23 cellular contexts compared by ENCODE assay signal in genomic region chr6:30847971-30848441, GRCh38. TPM values are rescaled to one million over a fixed set of nuclear protein-coding genes. Genes with fewer than 3 reads are reported as not detected.
DNase-seq lines count a peak whose midpoint lies in the region; ATAC-seq, FAIRE-seq and TF ChIP-seq lines count a peak whose summit lies in the region.
"Had no signal": no experiment of that assay in that cellular context is flagged by ENCODE, and none has a peak within 500 bp of the region (broad histone marks: within the 10 kb centered on the region; RNA-seq: fewer than 3 reads in every experiment).

No MANE protein-coding gene starts in this region.

- H3K9me3 ChIP-seq in HUES6 (ENCODE audit: control insufficient read depth, insufficient read depth, low read depth, low read length) (peaks cover 36% of the 10 kb centered on the region), keratinocyte (ENCODE audit: control insufficient read depth, low read depth, low read length) (peaks cover 2% of the 10 kb centered on the region), thyroid gland (no peaks in the 10 kb centered on the region)
- H3K9me3 ChIP-seq: uterus had no signal

- intact Hi-C loops in thyroid gland (cut with DNase I) = no loop called here

- H4K20me1 ChIP-seq in keratinocyte (ENCODE audit: control insufficient read depth, extremely low read depth, insufficient read depth, low read length) = no peaks in the 10 kb centered on the region

- H3K27me3 ChIP-seq in HUES6 (ENCODE audit: control insufficient read depth, insufficient read depth, low read length) = no peaks in the 10 kb centered on the region
- H3K27me3 ChIP-seq in keratinocyte (ENCODE audit: control insufficient read depth, extremely low read depth, insufficient read depth, low read length) = no peaks in the 10 kb centered on the region
- no peaks in the 10 kb centered on the region for H3K27me3 ChIP-seq in thyroid gland
- H3K27me3 ChIP-seq: breast epithelium, uterus had no signal

- TF ChIP-seq POLR2A in thyroid gland (IDR thresholded peaks at IDR 0.05) = no peak

- H2AFZ ChIP-seq in keratinocyte (ENCODE audit: control insufficient read depth, low read length) = peak overlapping the region; percentile 53

- H3K79me2 ChIP-seq in keratinocyte (ENCODE audit: control insufficient read depth, insufficient read depth, low read length) = no peaks in the 10 kb centered on the region

- ATAC-seq in esophagus mucosa = peak; percentile 93
- ATAC-seq in HG03439 (IDR thresholded peaks at IDR 0.05; ENCODE audit: unreplicated experiment) = no peak
- ATAC-seq: activated CD8-positive, alpha-beta T cell treated with anti-CD3 and anti-CD28 coated beads for 36 hours; right cardiac atrium had no signal

- H3K27ac ChIP-seq in HUES6 (ENCODE audit: low read depth, low read length) (peak overlapping the region; percentile 82), keratinocyte (ENCODE audit: control insufficient read depth, insufficient read depth, low read length) (no peak overlapping the region), thyroid gland (peak overlapping the region; percentile 31 to 79 (median 73))
- H3K27ac ChIP-seq: coronary artery, KMS-11, uterus had no signal

- WGBS in thyroid gland, 2 donors = 75 to 88% methylated on average over 9 of the region's 9 CpGs

- DNase-seq in keratinocyte (ENCODE audit: low read depth, low spot score) (no peak), thyroid gland (no peak), EL (no peak)
- DNase-seq in activated CD4-positive, CD25-positive, alpha-beta regulatory T cell treated with anti-CD3 and anti-CD28 coated beads, Interleukin-2, amount 50 U/mL, for 72 hours = no peak
- DNase-seq: activated CD8-positive, alpha-beta T cell treated with anti-CD3 and anti-CD28 coated beads for 36 hours; activated T-cell treated with anti-CD3 and anti-CD28 coated beads for 4 hours; amniotic stem cell; CD4-positive, alpha-beta T cell; DMS153; glutamatergic neuron; NCI-H1694 treated with DMSO at 0.1 percent for 48 hours; NCI-H226; NCI-H774; right cardiac atrium; T1000; uterus had no signal

- peak; percentile 36 for FAIRE-seq in keratinocyte (lab: Jason Lieb, UNC)

- peaks cover 43% of the 10 kb centered on the region for H3K4me1 ChIP-seq in HUES6 (ENCODE audit: control insufficient read depth, insufficient read depth, low read length)
- peaks cover 28% of the 10 kb centered on the region for H3K4me1 ChIP-seq in keratinocyte (ENCODE audit: control insufficient read depth, extremely low read depth, insufficient read depth, low read length)
- peaks cover 28 to 40% of the 10 kb centered on the region in 2 donors for H3K4me1 ChIP-seq in thyroid gland

- H3K9ac ChIP-seq in HUES6 (ENCODE audit: low read length) (peak overlapping the region; percentile 71), keratinocyte (ENCODE audit: control insufficient read depth, extremely low read depth, insufficient read depth, low read length) (no peak overlapping the region)
- H3K9ac ChIP-seq: KMS-11 had no signal

- H3K9me1 ChIP-seq in keratinocyte (ENCODE audit: control insufficient read depth, extremely low read depth, insufficient read depth, low read length) = no peaks in the 10 kb centered on the region

- H3K4me3 ChIP-seq in HUES6 (ENCODE audit: low read depth, low read length) (peak overlapping the region; percentile 51), keratinocyte (ENCODE audit: control insufficient read depth in 2 of 3, extremely low read depth in 1 of 3, insufficient read depth in 2 of 3, low read depth in 1 of 3, low read length in 3 of 3) (no peak overlapping the region), thyroid gland (replicated peaks in 1 of 3) (no peak overlapping the region)
- H3K4me3 ChIP-seq: breast epithelium, coronary artery, lung, uterus had no signal

- H3K36me3 ChIP-seq in HUES6 (ENCODE audit: control insufficient read depth, insufficient read depth, low read length) (peaks cover 15% of the 10 kb centered on the region), keratinocyte (ENCODE audit: control insufficient read depth in 2 of 2, extremely low read depth in 1 of 2, insufficient read depth in 2 of 2, low read length in 2 of 2) (no peaks in the 10 kb centered on the region), thyroid gland (no peaks in the 10 kb centered on the region)
- H3K36me3 ChIP-seq: breast epithelium, uterus had no signal

- no peak for TF ChIP-seq CTCF in keratinocyte (optimal IDR thresholded peaks at IDR 0.05 in 1 of 3, IDR thresholded peaks at IDR 0.05 in 1 of 3, conservative IDR thresholded peaks at IDR 0.05 in 1 of 3; ENCODE audit: extremely low read depth in 1 of 3, insufficient read depth in 2 of 3, low read length in 3 of 3)
- no peak for TF ChIP-seq CTCF in thyroid gland (IDR thresholded peaks at IDR 0.05)

- dilution Hi-C loops in keratinocyte (cut with MboI; ENCODE audit: extremely low pct_ligation_motif_present, low sequenced_read_pairs) = no loop called here

- peak overlapping the region; percentile 54 for H3K4me2 ChIP-seq in keratinocyte (ENCODE audit: control insufficient read depth, extremely low read depth, insufficient read depth, low read depth, low read length)
- H3K4me2 ChIP-seq: KMS-11 had no signal

RNA-seq across cellular contexts. Expression of gene DDR1, which starts 36.3 kb away (rescaled TPM):
- 220 TPM for total RNA-seq in esophagus mucosa
- 104 to 178 TPM (median 152 TPM) in 3 replicates for polyA plus RNA-seq in keratinocyte
- 28.2 TPM for polyA plus RNA-seq in keratinocyte (2011; ENCODE audit: low read depth)
- 52.6 and 78.8 TPM in 2 replicates for polyA plus RNA-seq in keratinocyte (2011; cell fraction: cytosol; rRNA removed)
- 361 and 438 TPM in 2 replicates for polyA plus RNA-seq in keratinocyte (2011; cell fraction: nucleus; rRNA removed)
- 113 and 227 TPM in 2 replicates for polyA plus RNA-seq in keratinocyte (2012; ENCODE audit: low replicate concordance)
- 175 to 367 TPM (median 287 TPM) in 3 replicates for polyA minus RNA-seq in keratinocyte
- 399 TPM for polyA minus RNA-seq in keratinocyte (2011; cell fraction: cytosol; rRNA and poly(A)+ RNA removed)
- 550 and 554 TPM in 2 replicates for polyA minus RNA-seq in keratinocyte (2011; cell fraction: nucleus; rRNA and poly(A)+ RNA removed)
- total RNA-seq in thyroid gland = 100 to 1,000 TPM in 3 of 4 donors, 10 to 100 TPM in 1; 93.4 to 207 (median 131) TPM
